In genomic region chr2:229586012-229586411, GRCh38 we compare ENCODE assay signal across 1 cellular context.
TF ChIP-seq lines count a peak whose summit lies in the region.

No MANE protein-coding gene starts in this region.

TF ChIP-seq in HCT116, 20 proteins besides CTCF, POLR2A, EP300 and RAD21 (continued from another document):
- TF ChIP-seq EGR1 (IDR thresholded peaks at IDR 0.05; ENCODE audit: low read depth) (peak; percentile 52; the same call in 1 of the 2 replicates), ATF3 (IDR thresholded peaks at IDR 0.05) (no peak), SIN3A (IDR thresholded peaks at IDR 0.05; ENCODE audit: low read depth) (no peak), POLR2AphosphoS5 (IDR thresholded peaks at IDR 0.05; ENCODE audit: low read depth, low read length) (no peak), EZH2phosphoT487 (IDR thresholded peaks at IDR 0.05; ENCODE audit: borderline replicate concordance) (no peak), CBX3 (IDR thresholded peaks at IDR 0.05; ENCODE audit: low read depth) (peak; percentile 55; the same call in 1 of the 2 replicates), JUND (IDR thresholded peaks at IDR 0.05) (peak; percentile 75)
